In the genomic region with DNA sequence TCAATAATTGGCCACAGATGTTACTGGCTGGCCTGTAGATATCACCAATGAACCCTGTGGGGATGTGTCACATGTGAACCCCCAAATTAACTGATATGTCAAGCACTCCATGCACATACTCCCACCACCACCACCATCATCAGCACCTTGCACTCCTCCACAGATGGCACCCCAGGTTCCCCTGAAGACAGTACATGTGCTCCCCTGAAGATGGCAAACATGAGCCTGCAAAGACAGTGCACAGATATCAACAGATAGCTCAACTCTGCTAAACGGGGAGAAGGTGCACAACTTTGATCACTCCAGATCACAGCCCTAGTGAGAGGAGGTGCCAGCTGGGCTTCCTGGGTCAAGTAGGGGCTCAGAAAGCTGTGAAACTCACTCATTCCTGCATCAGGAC, we compare ENCODE assay signal across 19 cellular contexts.
DNase-seq lines count a peak whose midpoint lies in the region; ATAC-seq and TF ChIP-seq lines count a peak whose summit lies in the region.
"Had no signal": no experiment of that assay in that cellular context is flagged by ENCODE, and none has a peak within 500 bp of the region (broad histone marks: within the 10 kb centered on the region; RNA-seq: fewer than 3 reads in every experiment).

No MANE protein-coding gene starts in this region.

- no peaks in the 10 kb centered on the region for H3K9me3 ChIP-seq in RWPE2 (ENCODE audit: severe bottlenecking)
- H3K9me3 ChIP-seq: HAP-1, SJCRH30 had no signal

- H3K27me3 ChIP-seq in RWPE2 (ENCODE audit: insufficient read depth, poor library complexity, severe bottlenecking) = no peaks in the 10 kb centered on the region

- H3K36me3 ChIP-seq in RWPE2 (ENCODE audit: low read depth) = no peaks in the 10 kb centered on the region
- H3K36me3 ChIP-seq: HAP-1, SJCRH30 had no signal

- peak; percentile 41; the same call in 1 of the 3 replicates for ATAC-seq in RWPE2 (ENCODE audit: low read depth)
- ATAC-seq: T-helper 17 cell had no signal

- H3K4me1 ChIP-seq in RWPE2 (ENCODE audit: insufficient read depth, poor library complexity, severe bottlenecking) = peaks cover 8% of the 10 kb centered on the region
- H3K4me1 ChIP-seq: HAP-1, SJCRH30 had no signal

- H3K4me3 ChIP-seq in GM12865 (ENCODE audit: low read depth, low read length) (no peak overlapping the region), LNCaP clone FGC (ENCODE audit: low read depth, low read length) (no peak overlapping the region), RWPE2 (ENCODE audit: severe bottlenecking) (no peak overlapping the region), epithelial cell of esophagus (ENCODE audit: low read length) (no peak overlapping the region)
- H3K4me3 ChIP-seq: GM23248, HAP-1, SJCRH30 had no signal

- no peak overlapping the region for H3K27ac ChIP-seq in RWPE2 (ENCODE audit: poor library complexity, severe bottlenecking)
- H3K27ac ChIP-seq: GM23248, RWPE1, SJCRH30 had no signal

- DNase-seq in GM12865 (ENCODE audit: low read depth) = peak; percentile 4
- no peak for DNase-seq in LNCaP clone FGC (ENCODE audit: low read depth)
- DNase-seq in RWPE2 (ENCODE audit: low spot score) = no peak
- DNase-seq in epithelial cell of esophagus (ENCODE audit: low read depth) = no peak
- no peak for DNase-seq in AG08395 (ENCODE audit: low spot score)
- no peak for DNase-seq in SHP77 (lab: John Stamatoyannopoulos, UW)
- DNase-seq in stimulated activated CD4-positive, alpha-beta T cell treated with anti-CD3 and anti-CD28 coated beads, Interleukin-4, amount 100 ng/mL, for 24 hours = no peak
- DNase-seq: C1 segment of cervical spinal cord, DND-41, GM23248, NCI-H1417, NCI-H187, NCI-H226, NCI-H524, OCI-M1, SJCRH30, T-helper 17 cell had no signal

- no peak for TF ChIP-seq CTCF in GM12865 (IDR thresholded peaks at IDR 0.05; ENCODE audit: insufficient read depth, low read depth, low read length, missing control alignments)
- peak; percentile 18; the same call in 1 of the 2 replicates for TF ChIP-seq CTCF in LNCaP clone FGC (IDR thresholded peaks at IDR 0.05; ENCODE audit: control insufficient read depth, extremely low read depth, insufficient read depth)
- TF ChIP-seq CTCF in RWPE2 (IDR thresholded peaks at IDR 0.05; ENCODE audit: poor library complexity, severe bottlenecking) = no peak
- TF ChIP-seq CTCF in epithelial cell of esophagus (IDR thresholded peaks at IDR 0.05; ENCODE audit: insufficient read depth, low read depth, low read length, missing control alignments) = peak; percentile 14

Comparison
In these comparisons a context has a peak if more than half of its experiments do, and no peak if none do; other contexts are left out.
1. CTCF ChIP-seq: peak in LNCaP clone FGC (single experiment) and epithelial cell of esophagus (single experiment); none in GM12865 (single experiment) and RWPE2 (single experiment).